1 cellular context compared by ENCODE assay signal in the genomic region with DNA sequence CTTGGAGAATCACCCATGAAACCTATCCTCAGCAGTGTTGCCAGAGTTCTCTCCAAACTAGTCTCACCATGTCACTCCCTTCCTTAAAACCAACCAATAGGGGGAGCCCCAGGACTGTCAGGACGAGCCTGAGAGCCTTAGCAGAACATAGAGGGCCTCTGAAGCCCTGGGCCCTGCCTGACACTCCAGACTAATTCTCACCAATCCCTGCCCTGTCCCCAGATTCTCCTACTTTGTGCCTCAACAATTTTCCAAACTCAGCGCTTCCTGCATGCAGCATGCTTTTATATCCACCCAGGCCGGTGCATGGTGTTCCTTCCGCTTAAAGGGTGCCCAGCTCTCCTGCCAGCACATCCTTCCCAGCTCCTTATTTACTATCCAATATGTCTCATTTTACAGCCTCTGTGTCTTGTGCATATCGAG.
TF ChIP-seq lines count a peak whose summit lies in the region.

No MANE protein-coding gene starts in this region.

TF ChIP-seq in GM23338, 12 proteins besides CTCF, POLR2A, EP300 and RAD21 (continued from another document):
- no peak for TF ChIP-seq JUNB (IDR thresholded peaks at IDR 0.05; ENCODE audit: unreplicated experiment)
